In the genomic region with DNA sequence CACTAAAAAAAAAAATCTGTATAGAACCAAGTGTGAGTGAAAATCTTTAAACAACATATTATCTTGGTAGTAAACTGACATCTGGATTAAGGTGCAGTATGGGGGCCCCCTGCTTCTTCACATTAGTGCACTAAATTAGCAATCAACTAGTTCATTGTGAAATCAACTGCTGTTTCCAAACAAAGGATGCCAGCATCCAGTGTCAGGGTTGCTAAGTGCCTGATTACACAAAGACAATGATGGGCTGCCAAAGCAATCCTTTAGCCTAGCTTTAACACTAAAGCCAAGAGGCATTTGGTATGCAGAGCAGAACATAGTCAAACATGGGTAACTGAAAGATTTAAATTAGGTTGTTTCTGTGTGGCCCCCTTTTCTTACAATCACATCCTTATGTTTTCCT, we compare ENCODE assay signal across 13 cellular contexts.
DNase-seq lines count a peak whose midpoint lies in the region; ATAC-seq and TF ChIP-seq lines count a peak whose summit lies in the region.
"Had no signal": no experiment of that assay in that cellular context is flagged by ENCODE, and none has a peak within 500 bp of the region (broad histone marks: within the 10 kb centered on the region; RNA-seq: fewer than 3 reads in every experiment).

No MANE protein-coding gene starts in this region.

- no peak for ATAC-seq in T-helper 17 cell
- ATAC-seq in HG03469 (IDR thresholded peaks at IDR 0.05; ENCODE audit: unreplicated experiment) = no peak

- H2AFZ ChIP-seq in neuronal stem cell (ENCODE audit: low read length) = no peak overlapping the region

- H3K9ac ChIP-seq in neuronal stem cell (ENCODE audit: low read depth, low read length, poor library complexity) = no peak overlapping the region

- no peak overlapping the region for H3K23ac ChIP-seq in neuronal stem cell (ENCODE audit: low read depth, low read length, poor library complexity)

- no peak for TF ChIP-seq CTCF in epithelial cell of esophagus (IDR thresholded peaks at IDR 0.05; ENCODE audit: insufficient read depth, low read depth, low read length, missing control alignments)

- H3K27ac ChIP-seq in neuronal stem cell (replicated peaks; ENCODE audit: low read length) = no peak overlapping the region
- H3K27ac ChIP-seq: sigmoid colon, SK-N-MC, tibial artery had no signal

- DNase-seq in SIG-M5 treated with dmso at 0.1 percent for 504 hours (lab: John Stamatoyannopoulos, UW; ENCODE audit: unreplicated experiment) (peak; percentile 66), SIG-M5 (lab: John Stamatoyannopoulos, UW) (no peak), NCI-H2081 (lab: John Stamatoyannopoulos, UW) (peak; percentile 45 to 89), epithelial cell of esophagus (ENCODE audit: low read depth) (peak; percentile 51), neuronal stem cell (ENCODE audit: low spot score) (peak; percentile 83), T-helper 17 cell (no peak), NCI-H526 (lab: John Stamatoyannopoulos, UW) (no peak)
- DNase-seq: activated CD4-positive, alpha-beta T cell treated with anti-CD3 and anti-CD28 coated beads, Interleukin-2, amount 50 U/mL, for 4 hours; sigmoid colon; tibial artery had no signal

- no peaks in the 10 kb centered on the region for H3K9me3 ChIP-seq in neuronal stem cell (replicated peaks in 1 of 2; ENCODE audit: control insufficient read depth in 2 of 2, insufficient read depth in 1 of 2, low read depth in 1 of 2, low read length in 2 of 2)
- no peaks in the 10 kb centered on the region for H3K9me3 ChIP-seq in T-helper 17 cell (ENCODE audit: control insufficient read depth, low read length, poor library complexity, severe bottlenecking)
- H3K9me3 ChIP-seq: sigmoid colon, tibial artery had no signal

- no peak overlapping the region for H3K18ac ChIP-seq in neuronal stem cell (ENCODE audit: low read length)

- no peaks in the 10 kb centered on the region for H3K27me3 ChIP-seq in neuronal stem cell (ENCODE audit: control insufficient read depth in 3 of 3, insufficient read depth in 3 of 3, low read depth in 1 of 3, low read length in 3 of 3)
- H3K27me3 ChIP-seq: sigmoid colon, tibial artery had no signal

- H2BK15ac ChIP-seq in neuronal stem cell (ENCODE audit: low read length) = no peak overlapping the region

- H3K4me1 Mint-ChIP-seq in T-helper 17 cell = no peaks in the 10 kb centered on the region
- H3K4me1 Mint-ChIP-seq: B cell had no signal

- no peak overlapping the region for H4K91ac ChIP-seq in neuronal stem cell (ENCODE audit: low read depth, low read length, poor library complexity)

- H3K79me1 ChIP-seq in neuronal stem cell (ENCODE audit: low read depth, low read length) = no peaks in the 10 kb centered on the region

- H3K4me3 ChIP-seq in epithelial cell of esophagus (ENCODE audit: low read length) (no peak overlapping the region), neuronal stem cell (ENCODE audit: low read length in 2 of 2) (no peak overlapping the region)
- H3K4me3 ChIP-seq: sigmoid colon, SK-N-MC, tibial artery had no signal

- no peak overlapping the region for H2BK120ac ChIP-seq in neuronal stem cell (ENCODE audit: low read depth, low read length)

- no peak overlapping the region for H3K4me2 ChIP-seq in neuronal stem cell (ENCODE audit: insufficient read depth, low read length, poor library complexity, severe bottlenecking)

- no peak overlapping the region for H3K4ac ChIP-seq in neuronal stem cell (ENCODE audit: low read length)

- H3K36me3 Mint-ChIP-seq in T-helper 17 cell (ENCODE audit: low read depth) = no peaks in the 10 kb centered on the region

- no peak overlapping the region for H2BK5ac ChIP-seq in neuronal stem cell (ENCODE audit: low read length)

- H3K4me1 ChIP-seq in neuronal stem cell (ENCODE audit: control insufficient read depth in 2 of 2, insufficient read depth in 1 of 2, low read depth in 1 of 2, low read length in 2 of 2) = peaks cover 8 to 17% of the 10 kb centered on the region in 2 donors
- H3K4me1 ChIP-seq: sigmoid colon, tibial artery had no signal

- H4K8ac ChIP-seq in neuronal stem cell (ENCODE audit: low read depth, low read length) = no peak overlapping the region

- no peaks in the 10 kb centered on the region for H3K27me3 Mint-ChIP-seq in T-helper 17 cell
- H3K27me3 Mint-ChIP-seq: B cell had no signal

- no peak overlapping the region for H3K4me3 Mint-ChIP-seq in T-helper 17 cell
- H3K4me3 Mint-ChIP-seq: B cell had no signal

- H2BK12ac ChIP-seq in neuronal stem cell (ENCODE audit: low read length) = no peak overlapping the region

- H3K36me3 ChIP-seq in neuronal stem cell (replicated peaks in 1 of 2; ENCODE audit: control insufficient read depth in 2 of 2, insufficient read depth in 2 of 2, low read length in 2 of 2) = no peaks in the 10 kb centered on the region
- H3K36me3 ChIP-seq: sigmoid colon, tibial artery had no signal

- no peak overlapping the region for H3K14ac ChIP-seq in neuronal stem cell (ENCODE audit: low read length)

- H2AK5ac ChIP-seq in neuronal stem cell (ENCODE audit: low read depth, low read length) = no peak overlapping the region

- no peak overlapping the region for H3K27ac Mint-ChIP-seq in T-helper 17 cell
- H3K27ac Mint-ChIP-seq: B cell had no signal

Comparison
In these comparisons a context has a peak if more than half of its experiments do, and no peak if none do; other contexts are left out.
1. DNase-seq: peak in SIG-M5 treated with dmso at 0.1 percent for 504 hours (single experiment), NCI-H2081 (2 of 2), epithelial cell of esophagus (single experiment) and neuronal stem cell (single experiment); none in SIG-M5 (single experiment), T-helper 17 cell (0 of 3) and NCI-H526 (0 of 2).